8 cellular contexts compared by ENCODE assay signal in the genomic region with DNA sequence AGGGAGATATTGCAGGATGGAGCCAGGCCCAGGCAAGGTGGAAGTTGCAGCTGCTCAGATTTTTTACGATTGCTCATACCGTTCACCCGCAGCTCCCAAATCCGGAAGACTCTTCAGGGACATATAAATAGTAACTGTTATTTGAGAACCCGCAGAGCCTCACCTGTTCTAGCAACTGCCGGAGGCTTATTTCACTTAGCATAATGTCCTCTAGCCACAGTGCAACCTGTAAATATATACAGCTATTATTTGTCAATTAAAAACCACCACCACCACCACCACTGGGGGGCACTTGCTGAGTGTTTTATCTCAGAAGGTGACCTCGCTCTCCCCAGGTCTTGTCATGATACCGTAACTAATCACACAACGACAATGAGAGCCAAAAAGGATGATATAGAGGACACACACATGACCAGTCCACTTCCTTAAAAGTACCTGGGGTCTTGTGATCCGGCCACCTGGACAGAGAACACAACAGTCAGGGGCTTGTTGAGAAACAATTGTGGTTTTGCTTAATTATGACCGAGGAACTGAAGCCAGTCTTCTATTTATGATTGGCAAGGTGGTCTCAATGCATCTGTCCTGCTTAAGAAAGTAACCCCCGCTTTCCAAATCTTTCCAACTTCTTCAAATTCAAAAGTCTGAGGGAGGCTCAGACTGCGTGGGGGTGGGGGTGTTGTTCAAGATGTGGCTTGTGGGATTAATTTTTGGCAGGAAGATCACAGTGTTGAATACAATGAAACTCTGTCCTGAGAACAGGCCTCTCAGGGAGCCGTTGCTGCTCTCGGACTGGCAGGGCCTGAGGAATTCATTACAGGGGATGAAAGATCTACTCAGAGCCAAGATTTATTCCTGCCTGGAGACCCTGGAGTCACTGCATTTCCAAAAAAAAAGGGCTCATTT.
DNase-seq lines count a peak whose midpoint lies in the region; ATAC-seq and TF ChIP-seq lines count a peak whose summit lies in the region.

No MANE protein-coding gene starts in this region.

- intact Hi-C loops in activated B cell treated with CpG ODN at 0.5 μM for 24 hours (cut with micrococcal nuclease), result loop anchor here (1.0 kb wide), 1 partner anchor 106 kb away; no protein-coding TSS in a partner anchor
- intact Hi-C loops in lower lobe of right lung (cut with DNase I), result no loop called here

- no peaks in the 10 kb centered on the region for H3K27me3 ChIP-seq in lower lobe of right lung (ENCODE audit: low read depth)

- H3K4me3 ChIP-seq in AG09309 (ENCODE audit: control insufficient read depth, low read depth, low read length), result no peak overlapping the region
- no peak overlapping the region for H3K4me3 ChIP-seq in lower lobe of right lung

- peak; percentile 61 for ATAC-seq in GM19455 (IDR thresholded peaks at IDR 0.05; ENCODE audit: unreplicated experiment)
- ATAC-seq in activated B cell treated with CpG ODN at 0.5 μM for 24 hours (ENCODE audit: low read depth), result peak; percentile 90
- peak; percentile 56 for ATAC-seq in lower lobe of right lung
- no peak for ATAC-seq in HG02610 (IDR thresholded peaks at IDR 0.05; ENCODE audit: unreplicated experiment)

- no peaks in the 10 kb centered on the region for H3K27me3 Mint-ChIP-seq in activated B cell treated with CpG ODN at 0.5 μM for 24 hours

- H3K27ac Mint-ChIP-seq in activated B cell treated with CpG ODN at 0.5 μM for 24 hours, result peak overlapping the region; percentile 31

- no peaks in the 10 kb centered on the region for H3K36me3 ChIP-seq in lower lobe of right lung

- POLR2A ChIA-PET in activated B cell treated with CpG ODN at 0.5 μM for 24 hours (lab: Charles Lee), result no interaction called here

- peaks cover 6% of the 10 kb centered on the region for H3K4me1 ChIP-seq in lower lobe of right lung

- H3K36me3 Mint-ChIP-seq in activated B cell treated with CpG ODN at 0.5 μM for 24 hours (ENCODE audit: low read depth), result no peaks in the 10 kb centered on the region

- H3K27ac ChIP-seq in lower lobe of right lung, result no peak overlapping the region

- DNase-seq in AG09309 (ENCODE audit: low read depth) (no peak), NCI-H2081 treated with DMSO at 0.1 percent for 48 hours (lab: John Stamatoyannopoulos, UW) (peak; percentile 47), activated B cell treated with CpG ODN at 0.5 μM for 24 hours (peak; percentile 23), lower lobe of right lung (no peak)
- DNase-seq in central memory CD4-positive, alpha-beta T cell, result peak; percentile 57
- peak; percentile 19 to 56 for DNase-seq in stimulated activated CD8-positive, alpha-beta memory T cell treated with anti-CD3 and anti-CD28 coated beads, Interleukin-4, amount 100 ng/mL, for 1 hour (ENCODE audit: low read depth in 2 of 2, low spot score in 1 of 2)

- TF ChIP-seq CTCF in AG09309 (IDR thresholded peaks at IDR 0.05; ENCODE audit: control insufficient read depth, insufficient read depth, low read depth, low read length, missing control alignments) (peak; percentile 56), activated B cell treated with CpG ODN at 0.5 μM for 24 hours (IDR thresholded peaks at IDR 0.05) (no peak), lower lobe of right lung (IDR thresholded peaks at IDR 0.05) (peak; percentile 30)

- CTCF ChIA-PET in activated B cell treated with CpG ODN at 0.5 μM for 24 hours (lab: Charles Lee), result interaction anchor here (0.6 to 1.4 kb wide), 13 partner anchors 51 to 608 kb away, joined by 3 to 23 read pairs (median 3); a partner anchor contains a TSS

- peak overlapping the region; percentile 3 for H3K4me3 Mint-ChIP-seq in activated B cell treated with CpG ODN at 0.5 μM for 24 hours

- peaks cover 18% of the 10 kb centered on the region for H3K9me3 Mint-ChIP-seq in activated B cell treated with CpG ODN at 0.5 μM for 24 hours

- H3K4me1 Mint-ChIP-seq in activated B cell treated with CpG ODN at 0.5 μM for 24 hours, result peaks cover 12% of the 10 kb centered on the region

- H3K9me3 ChIP-seq in lower lobe of right lung, result no peaks in the 10 kb centered on the region

Comparison
In these comparisons a context has a peak if more than half of its experiments do, and no peak if none do; other contexts are left out.
1. DNase-seq: peak in NCI-H2081 treated with DMSO at 0.1 percent for 48 hours (single experiment), activated B cell treated with CpG ODN at 0.5 μM for 24 hours (single experiment), central memory CD4-positive, alpha-beta T cell (single experiment) and stimulated activated CD8-positive, alpha-beta memory T cell treated with anti-CD3 and anti-CD28 coated beads, Interleukin-4, amount 100 ng/mL, for 1 hour (2 of 2); none in AG09309 (single experiment) and lower lobe of right lung (single experiment).